24 cellular contexts compared by ENCODE assay signal in the genomic region with DNA sequence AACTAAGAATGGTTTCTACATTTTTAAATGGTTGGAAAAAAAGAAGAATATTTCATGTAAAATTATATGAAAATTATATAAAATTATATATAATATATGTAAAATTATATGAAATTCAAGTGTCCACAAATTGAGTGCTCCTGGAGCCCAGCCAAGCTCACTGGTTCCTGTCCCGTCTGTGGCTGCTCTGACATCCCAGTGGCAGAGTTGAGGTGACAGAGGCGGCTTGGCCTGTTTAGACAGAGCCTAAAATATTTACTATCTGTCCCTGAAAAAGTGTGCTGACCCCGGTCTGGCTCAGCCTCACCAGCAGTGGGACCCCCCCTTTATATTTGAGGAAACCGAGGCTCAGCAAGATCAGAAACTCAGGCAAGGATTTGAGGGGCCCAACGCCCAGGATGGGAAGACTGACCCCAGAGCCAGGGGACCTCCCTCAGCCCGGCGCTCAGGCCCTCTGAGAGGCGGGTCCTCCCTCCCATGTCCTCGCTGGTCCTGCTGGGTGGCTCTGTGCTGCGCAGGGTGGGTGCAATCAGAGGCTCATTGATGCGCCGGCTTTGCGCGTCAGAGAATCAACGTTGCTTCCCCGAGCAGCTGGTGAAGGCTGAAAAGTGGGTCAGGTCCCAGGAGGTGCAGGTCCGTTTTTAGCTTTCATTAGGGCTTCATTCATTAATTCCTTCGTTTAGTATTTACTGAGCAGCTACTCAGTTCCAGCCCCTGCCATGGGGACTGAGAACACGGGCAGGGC.
"Had no signal": no experiment of that assay in that cellular context is flagged by ENCODE, and none has a peak within 500 bp of the region (broad histone marks: within the 10 kb centered on the region; RNA-seq: fewer than 3 reads in every experiment).

No MANE protein-coding gene starts in this region.

- H3K27ac Mint-ChIP-seq: activated CD4-positive, alpha-beta memory T cell treated with anti-CD3 and anti-CD28 coated beads, Interleukin-2, amount 10 ng/mL, durations not matched to agents 7 days and 5 days; activated CD8-positive, alpha-beta memory T cell treated with anti-CD3 and anti-CD28 coated beads, Interleukin-2, amount 10 ng/mL, durations not matched to agents 7 days and 5 days; activated T-cell treated with anti-CD3 and anti-CD28 coated beads, Interleukin-2, amount 50 U/mL, for 24 hours; memory B cell; naive B cell; stimulated activated naive CD8-positive, alpha-beta T cell treated with anti-CD3 and anti-CD28 coated beads, Interleukin-15, amount 100 ng/mL, for 72 hours; T-cell had no signal

- H3K9me3 ChIP-seq: adrenal gland, breast epithelium, gastrocnemius medialis, left ventricle myocardium inferior, mucosa of descending colon, upper lobe of left lung had no signal

- H3K27ac ChIP-seq: adrenal gland, breast epithelium, gastrocnemius medialis, left ventricle myocardium inferior, upper lobe of left lung had no signal

- H3K4me1 Mint-ChIP-seq: activated CD4-positive, alpha-beta memory T cell treated with anti-CD3 and anti-CD28 coated beads, Interleukin-2, amount 10 ng/mL, durations not matched to agents 7 days and 5 days; activated CD8-positive, alpha-beta memory T cell treated with anti-CD3 and anti-CD28 coated beads, Interleukin-2, amount 10 ng/mL, durations not matched to agents 7 days and 5 days; memory B cell; stimulated activated naive CD8-positive, alpha-beta T cell treated with anti-CD3 and anti-CD28 coated beads, Interleukin-15, amount 100 ng/mL, for 72 hours; T-cell had no signal

- H3K4me1 ChIP-seq: adrenal gland, breast epithelium, gastrocnemius medialis, left ventricle myocardium inferior, upper lobe of left lung had no signal

- ATAC-seq: activated CD8-positive, alpha-beta memory T cell treated with anti-CD3 and anti-CD28 coated beads, Interleukin-2, amount 10 ng/mL, durations not matched to agents 7 days and 5 days; esophagus mucosa; gastrocnemius medialis; mucosa of descending colon; stimulated activated naive CD8-positive, alpha-beta T cell treated with anti-CD3 and anti-CD28 coated beads, Interleukin-15, amount 100 ng/mL, for 72 hours; T-cell had no signal

- H3K4me3 ChIP-seq: adrenal gland, breast epithelium, gastrocnemius medialis, left ventricle myocardium inferior, mucosa of descending colon, upper lobe of left lung had no signal

- H3K36me3 Mint-ChIP-seq: activated CD8-positive, alpha-beta memory T cell treated with anti-CD3 and anti-CD28 coated beads, Interleukin-2, amount 10 ng/mL, durations not matched to agents 7 days and 5 days; memory B cell; T-cell had no signal

- H3K27me3 Mint-ChIP-seq: activated CD8-positive, alpha-beta memory T cell treated with anti-CD3 and anti-CD28 coated beads, Interleukin-2, amount 10 ng/mL, durations not matched to agents 7 days and 5 days; activated T-cell treated with anti-CD3 and anti-CD28 coated beads, Interleukin-2, amount 50 U/mL, for 24 hours had no signal

- H3K4me3 Mint-ChIP-seq: activated CD4-positive, alpha-beta memory T cell treated with anti-CD3 and anti-CD28 coated beads, Interleukin-2, amount 10 ng/mL, durations not matched to agents 7 days and 5 days; activated CD8-positive, alpha-beta memory T cell treated with anti-CD3 and anti-CD28 coated beads, Interleukin-2, amount 10 ng/mL, durations not matched to agents 7 days and 5 days; activated T-cell treated with anti-CD3 and anti-CD28 coated beads, Interleukin-2, amount 50 U/mL, for 24 hours; memory B cell; stimulated activated naive CD8-positive, alpha-beta T cell treated with anti-CD3 and anti-CD28 coated beads, Interleukin-15, amount 100 ng/mL, for 72 hours; T-cell had no signal

- H3K9me3 Mint-ChIP-seq: activated CD4-positive, alpha-beta memory T cell treated with anti-CD3 and anti-CD28 coated beads, Interleukin-2, amount 10 ng/mL, durations not matched to agents 7 days and 5 days; activated T-cell treated with anti-CD3 and anti-CD28 coated beads, Interleukin-2, amount 50 U/mL, for 24 hours; memory B cell; T-cell had no signal

- FAIRE-seq: astrocyte, small intestine had no signal

- H3K36me3 ChIP-seq: adrenal gland, breast epithelium, gastrocnemius medialis, left ventricle myocardium inferior, upper lobe of left lung had no signal

- DNase-seq: activated CD4-positive, alpha-beta memory T cell treated with anti-CD3 and anti-CD28 coated beads, Interleukin-2, amount 10 ng/mL, durations not matched to agents 7 days and 5 days; activated CD4-positive, alpha-beta T cell treated with anti-CD3 and anti-CD28 coated beads for 48 hours; activated CD4-positive, CD25-positive, alpha-beta regulatory T cell; activated CD8-positive, alpha-beta memory T cell treated with anti-CD3 and anti-CD28 coated beads, Interleukin-2, amount 10 ng/mL, durations not matched to agents 7 days and 5 days; activated naive CD4-positive, alpha-beta T cell treated with anti-CD3 and anti-CD28 coated beads, Interleukin-2, amount 50 U/mL, for 16 hours; cortex of kidney; effector CD4-positive, alpha-beta T cell; gastrocnemius medialis; left ventricle myocardium inferior; naive B cell; small intestine; stimulated activated CD4-positive, alpha-beta T cell treated with anti-CD3 and anti-CD28 coated beads, Interleukin-15, amount 100 ng/mL, for 24 hours; stimulated activated CD4-positive, alpha-beta T cell treated with anti-CD3 and anti-CD28 coated beads, Interleukin-2, amount 100 ng/mL, for 48 hours; stimulated activated naive CD8-positive, alpha-beta T cell treated with anti-CD3 and anti-CD28 coated beads, Interleukin-15, amount 100 ng/mL, for 72 hours; T-cell; T-helper 9 cell; upper lobe of left lung had no signal

- H3K27me3 ChIP-seq: adrenal gland, breast epithelium, upper lobe of left lung had no signal
